In genomic region chr15:63948436-63948835, GRCh38 we compare ENCODE assay signal across 26 cellular contexts.
DNase-seq lines count a peak whose midpoint lies in the region; FAIRE-seq and TF ChIP-seq lines count a peak whose summit lies in the region.
"Had no signal": no experiment of that assay in that cellular context is flagged by ENCODE, and none has a peak within 500 bp of the region (broad histone marks: within the 10 kb centered on the region; RNA-seq: fewer than 3 reads in every experiment).

No MANE protein-coding gene starts in this region.

- POLR2A ChIA-PET in H1 (lab: Charles Lee; ENCODE audit: partially characterized antibody): no interaction called here

- CTCF ChIA-PET in H1 (lab: Charles Lee; ENCODE audit: partially characterized antibody): interaction anchor here (1.6 to 6.5 kb wide), 3 partner anchors 10 to 35 kb away, joined by 5 to 102 read pairs (median 10); no protein-coding TSS in a partner anchor

- no peaks in the 10 kb centered on the region; a peak in 1 of 5 replicates for H3K9me3 Mint-ChIP-seq in H9
- H3K9me3 Mint-ChIP-seq: CD4-positive, alpha-beta memory T cell; HFFc6 had no signal

- no peak overlapping the region for H4K5ac ChIP-seq in H9 (ENCODE audit: insufficient read length, low read depth, low read length)
- no peak overlapping the region for H4K5ac ChIP-seq in H1 (ENCODE audit: insufficient read length, low read depth, low read length)

- no peaks in the 10 kb centered on the region for H3K23me2 ChIP-seq in H9 (ENCODE audit: insufficient read length, low read depth, low read length, poor library complexity, severe bottlenecking)
- H3K23me2 ChIP-seq in H1 (ENCODE audit: low read depth, low read length): no peaks in the 10 kb centered on the region

- H2BK12ac ChIP-seq in H9 (ENCODE audit: insufficient read length, low read depth, low read length): no peak overlapping the region
- H2BK12ac ChIP-seq in H1 (ENCODE audit: low read depth, low read length): 0 out of 2 replicates have a peak overlapping the region, but pooled peaks have one; percentile 31

- H3K18ac ChIP-seq in H9 (ENCODE audit: insufficient read length, low read depth, low read length) (no peak overlapping the region), H1 (ENCODE audit: extremely low read depth, low read length) (no peak overlapping the region)

- H3K4me1 ChIP-seq in H9 (ENCODE audit: insufficient read depth, low read length): no peaks in the 10 kb centered on the region
- H3K4me1 ChIP-seq in H1 (replicated peaks in 1 of 4; ENCODE audit: control insufficient read depth in 3 of 4, insufficient read depth in 4 of 4, low read length in 3 of 4): peaks cover 0 to 3% (median 2%) of the 10 kb centered on the region in 4 experiments; a peak in 5 of 7 replicates
- H3K4me1 ChIP-seq in spleen: peaks cover 5 to 45% (median 25%) of the 10 kb centered on the region in 6 donors
- peaks cover 0 to 9% of the 10 kb centered on the region in 2 donors for H3K4me1 ChIP-seq in kidney (ENCODE audit: control insufficient read depth in 1 of 2, insufficient read depth in 1 of 2, low read depth in 1 of 2, low read length in 2 of 2)

- H3K79me1 ChIP-seq in H9 (ENCODE audit: insufficient read depth, low read depth, low read length, poor library complexity, severe bottlenecking) (no peaks in the 10 kb centered on the region), H1 (ENCODE audit: low read depth, low read length) (no peaks in the 10 kb centered on the region)

- H4K20me1 ChIP-seq in H9 (ENCODE audit: control insufficient read depth, insufficient read depth, insufficient read length) (no peaks in the 10 kb centered on the region), H1 (replicated peaks in 1 of 2; ENCODE audit: control insufficient read depth in 1 of 2, insufficient read depth in 2 of 2, low read length in 2 of 2) (no peaks in the 10 kb centered on the region)

- H3K27ac ChIP-seq in H9 (ENCODE audit: insufficient read length, low read depth, low read length): no peak overlapping the region
- H3K27ac ChIP-seq in H1 (ENCODE audit: low read depth, low read length): no peak overlapping the region
- H3K27ac ChIP-seq in spleen: no peak overlapping the region
- H3K27ac ChIP-seq in kidney (ENCODE audit: low read depth in 2 of 2, low read length in 2 of 2): no peak overlapping the region
- H3K27ac ChIP-seq: GM23248, SJSA1 had no signal

- TF ChIP-seq POLR2A in H1 (IDR thresholded peaks at IDR 0.05; ENCODE audit: control extremely low read depth in 1 of 2, low read depth in 2 of 2, low read length in 2 of 2) (no peak), spleen (IDR thresholded peaks at IDR 0.05) (no peak)

- H3K23ac ChIP-seq in H9 (ENCODE audit: insufficient read length, low read depth, low read length) (no peak overlapping the region), H1 (ENCODE audit: insufficient read length) (no peak overlapping the region)

- H3K4ac ChIP-seq in H9 (ENCODE audit: low read depth, low read length) (no peak overlapping the region), H1 (replicated peaks; ENCODE audit: insufficient read length, low read depth, low read length) (no peak overlapping the region)

- H2AFZ ChIP-seq in H9 (ENCODE audit: low read length) (no peak overlapping the region), H1 (ENCODE audit: low read length) (no peak overlapping the region)
- H2AFZ ChIP-seq: GM23248 had no signal

- no peaks in the 10 kb centered on the region; the same call in 1 of the 2 replicates for H3K79me2 ChIP-seq in H9 (ENCODE audit: insufficient read depth, low read length)
- H3K79me2 ChIP-seq in H1 (ENCODE audit: control insufficient read depth in 1 of 2, insufficient read depth in 2 of 2, low read length in 2 of 2): no peaks in the 10 kb centered on the region

- H3K9ac ChIP-seq in H9 (ENCODE audit: extremely low read depth, insufficient read length, low read length) (no peak overlapping the region), H1 (replicated peaks in 1 of 4; ENCODE audit: extremely low read depth in 1 of 4, low read depth in 3 of 4, low read length in 3 of 4) (no peak overlapping the region), kidney (ENCODE audit: low read length in 2 of 2) (no peak overlapping the region)
- H3K9ac ChIP-seq: GM23248 had no signal

- TF ChIP-seq EP300 in H1 (IDR thresholded peaks at IDR 0.05; ENCODE audit: borderline replicate concordance in 1 of 2, low read depth in 2 of 2, low read length in 2 of 2): no peak

- peak; percentile 5 to 7 for DNase-seq in activated T-cell treated with anti-CD3 and anti-CD28 coated beads, Interleukin-2, amount 50 U/mL, for 48 hours
- no peak for DNase-seq in activated T-cell treated with anti-CD3 and anti-CD28 coated beads, Interleukin-2, amount 50 U/mL, for 1 hour
- DNase-seq in H9 (peak; percentile 12), H1 (ENCODE audit: low read depth in 1 of 2, low spot score in 2 of 2) (peak in 1 of 2 experiments; percentile 32), posterior vena cava (ENCODE audit: low spot score) (peak; percentile 29), spleen (no peak), kidney (no peak), foreskin fibroblast (no peak)
- DNase-seq: C1 segment of cervical spinal cord; CD4-positive, alpha-beta memory T cell; COR-L47; DMS53; GM23248; HFFc6; KG1; MG63; NCI-H2029; NCI-H446; NCI-H526; NCI-H82; NK-92 treated with Interleukin-12 subunit alpha and Interleukin-12 subunit beta, amount 100 ng/mL, for 24 hours; Right ventricle myocardium superior; RPMI8226 had no signal

- H3K36me3 ChIP-seq in H1 (ENCODE audit: control insufficient read depth in 2 of 4, insufficient read depth in 4 of 4, low read length in 3 of 4): no peaks in the 10 kb centered on the region
- H3K36me3 ChIP-seq in spleen: no peaks in the 10 kb centered on the region
- H3K36me3 ChIP-seq in kidney (ENCODE audit: control insufficient read depth in 1 of 2, insufficient read depth in 2 of 2, low read length in 2 of 2): no peaks in the 10 kb centered on the region
- H3K36me3 ChIP-seq: HAP-1, MG63, SJSA1 had no signal

- no peak overlapping the region for H3K4me3 ChIP-seq in H1 (ENCODE audit: extremely low read depth in 1 of 4, insufficient read depth in 2 of 4, low read depth in 3 of 4, low read length in 4 of 4)
- no peak overlapping the region for H3K4me3 ChIP-seq in spleen
- no peak overlapping the region for H3K4me3 ChIP-seq in kidney (ENCODE audit: low read length in 2 of 2)
- no peak overlapping the region for H3K4me3 ChIP-seq in foreskin fibroblast (ENCODE audit: low read depth in 1 of 2, low read length in 2 of 2)
- H3K4me3 ChIP-seq: GM23248, HAP-1, MG63, SJSA1 had no signal

- no peak overlapping the region for H3K27ac Mint-ChIP-seq in H9
- H3K27ac Mint-ChIP-seq: HFFc6 had no signal

- H3T11ph ChIP-seq in H9 (ENCODE audit: low read length): no peak overlapping the region

- no peaks in the 10 kb centered on the region for H3K9me3 ChIP-seq in H9 (ENCODE audit: control insufficient read depth, low read depth, low read length)
- no peaks in the 10 kb centered on the region for H3K9me3 ChIP-seq in H1 (ENCODE audit: insufficient read depth in 2 of 2, low read depth in 1 of 2, low read length in 1 of 2)
- no peaks in the 10 kb centered on the region for H3K9me3 ChIP-seq in spleen
- no peaks in the 10 kb centered on the region for H3K9me3 ChIP-seq in kidney (ENCODE audit: control insufficient read depth in 1 of 2, low read length in 2 of 2)
- H3K9me3 ChIP-seq: HAP-1, MG63, SJSA1 had no signal

- WGBS in H9 (ENCODE audit: extremely low coverage, insufficient read length, low lambda C conversion rate): no CpG with 5 or more reads among the region's 5 CpGs
- 90% methylated on average over 5 of the region's 5 CpGs; no CpG with 5 or more reads in 1 of the 2 experiments for WGBS in H1 (ENCODE audit: extremely low coverage in 1 of 2, insufficient coverage in 1 of 2, insufficient read length in 1 of 2, insufficient replicate concordance in 2 of 2, low coverage in 1 of 2, low lambda C conversion rate in 2 of 2, missing lambda C conversion rate in 1 of 2), 2 experiments
- WGBS in spleen, 5 donors: 90 to 98% (median 94%) methylated on average over 5 of the region's 5 CpGs

- intact Hi-C loops in posterior vena cava (cut with DNase I) (no loop called here), spleen (cut with DNase I; ENCODE audit: low total_unique reads) (no loop called here), kidney (cut with DNase I) (no loop called here)

- H3K4me2 ChIP-seq in H9 (ENCODE audit: insufficient read depth, insufficient read length, low read length): no peak overlapping the region
- no peak overlapping the region for H3K4me2 ChIP-seq in H1 (ENCODE audit: insufficient read depth in 1 of 2, low read depth in 2 of 2, low read length in 2 of 2)

- peaks cover 4 to 10% of the 10 kb centered on the region in 2 experiments for H3K4me1 Mint-ChIP-seq in H9

- H3K27me3 ChIP-seq in H9 (ENCODE audit: insufficient read depth, low read length): no peaks in the 10 kb centered on the region
- no peaks in the 10 kb centered on the region for H3K27me3 ChIP-seq in H1 (replicated peaks in 1 of 4; ENCODE audit: control insufficient read depth in 3 of 4, extremely low read depth in 1 of 4, insufficient read depth in 3 of 4, low read length in 3 of 4)
- no peaks in the 10 kb centered on the region for H3K27me3 ChIP-seq in spleen (replicated peaks in 1 of 7)
- H3K27me3 ChIP-seq: MG63, SJSA1 had no signal

- no peak overlapping the region for H3K4me3 Mint-ChIP-seq in H9
- H3K4me3 Mint-ChIP-seq: CD4-positive, alpha-beta memory T cell; HFFc6 had no signal

- FAIRE-seq in H1 (lab: Jason Lieb, UNC) (no peak), kidney (lab: Jason Lieb, UNC) (no peak)
- FAIRE-seq: A204.1 had no signal

- no peak overlapping the region for H3K14ac ChIP-seq in H9 (ENCODE audit: insufficient read depth, low read length)
- no peak overlapping the region for H3K14ac ChIP-seq in H1 (ENCODE audit: insufficient read length)

- H2BK20ac ChIP-seq in H9 (ENCODE audit: low read depth, low read length, poor library complexity, severe bottlenecking) (no peak overlapping the region), H1 (ENCODE audit: low read length) (no peak overlapping the region)

- TF ChIP-seq CTCF in H9 (conservative IDR thresholded peaks at IDR 0.05): no peak
- no peak for TF ChIP-seq CTCF in H1 (IDR thresholded peaks at IDR 0.05; ENCODE audit: control extremely low read depth in 1 of 3, insufficient read depth in 1 of 3, low read depth in 1 of 3, low read length in 3 of 3)
- no peak for TF ChIP-seq CTCF in spleen (IDR thresholded peaks at IDR 0.05 in 8 of 11, conservative IDR thresholded peaks at IDR 0.05 in 3 of 11)
- no peak for TF ChIP-seq CTCF in kidney (IDR thresholded peaks at IDR 0.05; ENCODE audit: borderline replicate concordance, extremely low read depth, insufficient read depth)
- TF ChIP-seq CTCF in foreskin fibroblast (IDR thresholded peaks at IDR 0.05; ENCODE audit: low read depth, low read length): no peak

- H2BK15ac ChIP-seq in H9 (ENCODE audit: low read depth, low read length) (no peak overlapping the region), H1 (ENCODE audit: low read length) (no peak overlapping the region)

- H3K56ac ChIP-seq in H9 (ENCODE audit: insufficient read length, low read depth, low read length): no peak overlapping the region
- no peak overlapping the region for H3K56ac ChIP-seq in H1 (replicated peaks; ENCODE audit: insufficient read length, low read depth, low read length)

- H2AK5ac ChIP-seq in H9 (ENCODE audit: insufficient read length, low read length): no peak overlapping the region
- H2AK5ac ChIP-seq in H1 (ENCODE audit: low read depth, low read length): no peak overlapping the region

- H3K36me3 Mint-ChIP-seq in H9 (ENCODE audit: insufficient read depth in 1 of 3, low read depth in 3 of 3): no peaks in the 10 kb centered on the region
- H3K36me3 Mint-ChIP-seq: CD4-positive, alpha-beta memory T cell had no signal

- H2BK120ac ChIP-seq in H9 (ENCODE audit: low read depth, low read length, poor library complexity, severe bottlenecking) (no peak overlapping the region), H1 (replicated peaks; ENCODE audit: low read depth, low read length) (no peak overlapping the region)

- H4K8ac ChIP-seq in H9 (replicated peaks; ENCODE audit: insufficient read length, low read depth, low read length): no peak overlapping the region
- H4K8ac ChIP-seq in H1 (ENCODE audit: extremely low read depth, insufficient read depth, low read length): no peak overlapping the region

- H4K91ac ChIP-seq in H9 (ENCODE audit: insufficient read length, low read depth, low read length) (no peak overlapping the region), H1 (replicated peaks; ENCODE audit: insufficient read length, low read length) (no peak overlapping the region)

- H3K27me3 Mint-ChIP-seq in H9 (ENCODE audit: low read depth): no peaks in the 10 kb centered on the region; the same call in 1 of the 2 replicates
- H3K27me3 Mint-ChIP-seq: CD4-positive, alpha-beta memory T cell had no signal

- no peak overlapping the region for H2BK5ac ChIP-seq in H9 (ENCODE audit: insufficient read length, low read length)
- no peak overlapping the region for H2BK5ac ChIP-seq in H1 (ENCODE audit: low read depth, low read length)

- no peak for TF ChIP-seq RAD21 in H1 (IDR thresholded peaks at IDR 0.05 in 1 of 2, conservative IDR thresholded peaks at IDR 0.05 in 1 of 2; ENCODE audit: low read depth in 2 of 2, low read length in 2 of 2)

Comparison
In these comparisons a context has a peak if more than half of its experiments do, and no peak if none do; other contexts are left out.
1. DNase-seq: peak in activated T-cell treated with anti-CD3 and anti-CD28 coated beads, Interleukin-2, amount 50 U/mL, for 48 hours (2 of 2), H9 (single experiment) and posterior vena cava (single experiment); none in activated T-cell treated with anti-CD3 and anti-CD28 coated beads, Interleukin-2, amount 50 U/mL, for 1 hour (single experiment), spleen (single experiment), kidney (single experiment) and foreskin fibroblast (0 of 2).